Comparison of ENCODE assay signal across 1 cellular context in the genomic region with DNA sequence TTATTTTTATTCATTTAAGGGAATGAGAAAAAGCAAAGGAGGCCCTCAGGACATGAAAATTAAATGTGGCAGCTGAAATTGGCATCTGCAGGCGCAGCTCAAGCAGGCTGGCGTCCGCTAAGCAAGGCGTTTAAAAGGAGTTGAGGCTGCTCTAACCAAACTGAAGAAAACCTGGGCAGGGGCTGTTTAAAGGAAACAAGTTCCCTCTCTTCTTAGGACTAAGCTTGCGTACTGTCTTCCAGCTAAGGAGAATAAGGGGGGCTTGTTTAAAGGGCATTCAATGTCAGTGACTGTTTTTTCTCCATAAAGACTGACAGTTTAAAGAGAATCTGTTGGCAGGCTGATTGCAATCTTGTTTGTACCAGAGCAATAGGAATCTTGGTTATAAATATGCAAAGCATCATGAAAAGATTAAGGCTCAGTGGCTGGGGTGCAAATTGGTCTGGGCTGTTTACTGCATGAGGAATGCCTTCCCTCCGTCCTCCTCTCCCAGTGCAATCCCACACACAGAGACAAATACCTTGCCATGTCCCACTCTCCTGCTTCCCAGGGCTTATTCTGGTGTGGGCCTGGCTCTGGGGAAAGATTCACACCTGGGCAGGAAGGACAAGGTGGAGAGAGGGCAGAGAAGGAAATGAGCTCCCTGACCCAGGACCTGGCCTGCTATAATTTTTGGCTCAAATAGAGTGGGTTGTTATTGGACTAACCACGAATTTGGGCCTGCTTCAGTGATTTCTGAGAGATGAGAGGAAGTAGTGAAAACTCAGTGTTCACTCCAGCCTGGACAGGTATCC.
TF ChIP-seq lines count a peak whose summit lies in the region.

No MANE protein-coding gene starts in this region.

TF ChIP-seq in H1, 55 proteins besides CTCF, POLR2A, EP300 and RAD21 (continued from another document):
- TF ChIP-seq TAF7 (optimal IDR thresholded peaks at IDR 0.05; ENCODE audit: borderline replicate concordance, low read depth, low read length): no peak
- TF ChIP-seq SIN3A (conservative IDR thresholded peaks at IDR 0.05 in 1 of 2, IDR thresholded peaks at IDR 0.05 in 1 of 2; ENCODE audit: low read depth in 1 of 2, low read length in 2 of 2): no peak
- no peak for TF ChIP-seq KDM5A (IDR thresholded peaks at IDR 0.05; ENCODE audit: low read length)
- TF ChIP-seq, protein P1, sequence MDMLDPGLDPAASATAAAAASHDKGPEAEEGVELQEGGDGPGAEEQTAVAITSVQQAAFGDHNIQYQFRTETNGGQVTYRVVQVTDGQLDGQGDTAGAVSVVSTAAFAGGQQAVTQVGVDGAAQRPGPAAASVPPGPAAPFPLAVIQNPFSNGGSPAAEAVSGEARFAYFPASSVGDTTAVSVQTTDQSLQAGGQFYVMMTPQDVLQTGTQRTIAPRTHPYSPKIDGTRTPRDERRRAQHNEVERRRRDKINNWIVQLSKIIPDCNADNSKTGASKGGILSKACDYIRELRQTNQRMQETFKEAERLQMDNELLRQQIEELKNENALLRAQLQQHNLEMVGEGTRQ (IDR thresholded peaks at IDR 0.05; ENCODE audit: low read length): no peak
